Comparison of ENCODE assay signal across 8 cellular contexts in the genomic region with DNA sequence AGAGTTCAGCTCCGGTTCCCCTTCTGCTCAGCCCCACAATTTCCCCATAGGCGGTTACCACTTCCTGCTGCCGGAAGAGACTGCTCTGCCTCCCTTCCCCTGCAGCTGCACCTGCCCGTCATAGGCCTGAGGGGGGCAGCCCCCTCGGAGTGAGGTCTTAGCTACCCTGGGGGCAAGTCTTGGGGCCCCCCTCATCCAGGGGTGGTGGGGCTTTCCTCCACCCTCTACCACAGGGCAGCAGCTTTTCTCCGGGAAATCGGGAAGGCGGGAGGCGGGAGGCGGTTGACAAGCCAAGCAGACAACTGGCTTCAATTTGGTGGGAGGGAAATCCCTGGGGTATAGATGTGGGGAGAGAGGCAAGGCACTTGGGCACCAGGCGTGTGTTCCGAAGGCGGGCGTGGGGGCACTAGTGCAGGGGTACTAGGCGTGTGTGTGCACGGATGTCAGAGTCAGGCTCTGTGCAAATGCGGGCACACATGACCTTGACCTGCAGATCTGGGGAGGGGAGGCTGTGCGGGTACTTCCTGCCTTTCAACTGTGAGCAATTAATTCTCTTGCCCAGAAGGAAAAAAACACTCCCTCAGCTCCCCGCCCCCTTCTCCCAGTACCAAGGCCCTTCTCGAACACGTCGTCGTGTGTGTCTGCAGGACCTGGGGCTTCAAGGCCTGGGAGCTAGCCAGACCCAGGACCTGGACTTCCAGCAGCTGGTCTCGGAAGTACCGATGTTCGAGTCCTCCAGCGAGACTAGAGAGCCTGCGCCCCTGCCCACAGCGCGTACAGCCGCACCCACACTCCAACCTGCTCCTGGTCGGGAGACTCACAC. TPM values are rescaled to one million over a fixed set of nuclear protein-coding genes. Genes with fewer than 3 reads are reported as not detected.
DNase-seq lines count a peak whose midpoint lies in the region; ATAC-seq, FAIRE-seq and TF ChIP-seq lines count a peak whose summit lies in the region.

No MANE protein-coding gene starts in this region.

- H3K27me3 ChIP-seq in naive thymus-derived CD4-positive, alpha-beta T cell (ENCODE audit: control insufficient read depth in 2 of 2, insufficient read depth in 2 of 2, low read length in 2 of 2) = no peaks in the 10 kb centered on the region
- peaks cover 0 to 8% of the 10 kb centered on the region in 2 donors for H3K27me3 ChIP-seq in stomach smooth muscle (ENCODE audit: control insufficient read depth in 1 of 2, insufficient read depth in 2 of 2, low read length in 2 of 2)

- peaks cover 46% of the 10 kb centered on the region for H3K36me3 Mint-ChIP-seq in activated CD8-positive, alpha-beta T cell treated with anti-CD3 and anti-CD28 coated beads for 36 hours (ENCODE audit: low read depth)
- peaks cover 11% of the 10 kb centered on the region for H3K36me3 Mint-ChIP-seq in endothelial cell (ENCODE audit: low read depth, unreplicated experiment)
- H3K36me3 Mint-ChIP-seq in naive thymus-derived CD4-positive, alpha-beta T cell = peaks cover 0 to 23% (median 0%) of the 10 kb centered on the region in 5 donors

- H3K4me3 Mint-ChIP-seq in activated CD8-positive, alpha-beta T cell treated with anti-CD3 and anti-CD28 coated beads for 36 hours = peak overlapping the region; percentile 88
- H3K4me3 Mint-ChIP-seq in endothelial cell (ENCODE audit: unreplicated experiment) = peak overlapping the region; percentile 78
- H3K4me3 Mint-ChIP-seq in naive thymus-derived CD4-positive, alpha-beta T cell = peak overlapping the region; percentile 89 to 95 (median 92)

- H3K27ac Mint-ChIP-seq in activated CD8-positive, alpha-beta T cell treated with anti-CD3 and anti-CD28 coated beads for 36 hours = peak overlapping the region; percentile 99
- H3K27ac Mint-ChIP-seq in endothelial cell (ENCODE audit: unreplicated experiment) = peak overlapping the region; percentile 30
- peak overlapping the region; percentile 80 to 100 (median 98) for H3K27ac Mint-ChIP-seq in naive thymus-derived CD4-positive, alpha-beta T cell

- H3K9me3 Mint-ChIP-seq in activated CD8-positive, alpha-beta T cell treated with anti-CD3 and anti-CD28 coated beads for 36 hours = no peaks in the 10 kb centered on the region
- no peaks in the 10 kb centered on the region for H3K9me3 Mint-ChIP-seq in endothelial cell (ENCODE audit: unreplicated experiment)
- peaks cover 0 to 2% (median 0%) of the 10 kb centered on the region in 11 donors for H3K9me3 Mint-ChIP-seq in naive thymus-derived CD4-positive, alpha-beta T cell

- intact Hi-C loops in activated CD8-positive, alpha-beta T cell treated with anti-CD3 and anti-CD28 coated beads for 36 hours (cut with micrococcal nuclease) = loop anchor here (10.0 kb wide), 1 partner anchor 162 kb away; a partner anchor contains a TSS
- intact Hi-C loops in naive thymus-derived CD4-positive, alpha-beta T cell (cut with micrococcal nuclease) = loop anchor here (1.0 to 10.0 kb wide), 8 partner anchors 8 to 568 kb away; a partner anchor contains a TSS

- POLR2A ChIA-PET in activated CD8-positive, alpha-beta T cell treated with anti-CD3 and anti-CD28 coated beads for 36 hours (lab: Charles Lee) = interaction anchor here (0.6 to 9.8 kb wide), 10 partner anchors 9 to 164 kb away, joined by 3 to 130 read pairs (median 4); a partner anchor contains a TSS
- POLR2A ChIA-PET in naive thymus-derived CD4-positive, alpha-beta T cell (lab: Charles Lee) = interaction anchor here (0.9 to 17.4 kb wide), 17 partner anchors 17 to 518 kb away, joined by 3 to 384 read pairs (median 6); a partner anchor contains a TSS

- H3K27me3 Mint-ChIP-seq in activated CD8-positive, alpha-beta T cell treated with anti-CD3 and anti-CD28 coated beads for 36 hours = no peaks in the 10 kb centered on the region
- peaks cover 4% of the 10 kb centered on the region for H3K27me3 Mint-ChIP-seq in endothelial cell (ENCODE audit: unreplicated experiment)
- no peaks in the 10 kb centered on the region for H3K27me3 Mint-ChIP-seq in naive thymus-derived CD4-positive, alpha-beta T cell

- H3K4me1 Mint-ChIP-seq in activated CD8-positive, alpha-beta T cell treated with anti-CD3 and anti-CD28 coated beads for 36 hours (ENCODE audit: low read depth) = peaks cover 32% of the 10 kb centered on the region
- peaks cover 14% of the 10 kb centered on the region for H3K4me1 Mint-ChIP-seq in endothelial cell (ENCODE audit: unreplicated experiment)
- peaks cover 0 to 78% (median 27%) of the 10 kb centered on the region in 7 donors for H3K4me1 Mint-ChIP-seq in naive thymus-derived CD4-positive, alpha-beta T cell

- peak overlapping the region; percentile 85 to 87 for H3K9ac ChIP-seq in stomach smooth muscle (ENCODE audit: low read length in 2 of 2)

- peak; percentile 99 for FAIRE-seq in GM18507 (lab: Jason Lieb, UNC)

- no peak for TF ChIP-seq CTCF in activated CD8-positive, alpha-beta T cell treated with anti-CD3 and anti-CD28 coated beads for 36 hours (IDR thresholded peaks at IDR 0.05)
- TF ChIP-seq CTCF in endothelial cell (IDR thresholded peaks at IDR 0.05; ENCODE audit: unreplicated experiment) = no peak

- ATAC-seq in HG03025 (IDR thresholded peaks at IDR 0.05; ENCODE audit: low FRiP score, unreplicated experiment) (peak; percentile 41), GM21360 (IDR thresholded peaks at IDR 0.05; ENCODE audit: unreplicated experiment) (no peak)
- peak; percentile 47 for ATAC-seq in activated CD8-positive, alpha-beta T cell treated with anti-CD3 and anti-CD28 coated beads for 36 hours
- peak; percentile 63 for ATAC-seq in naive thymus-derived CD4-positive, alpha-beta T cell

- DNase-seq in GM18507 (ENCODE audit: extremely low spot score, insufficient read length, low read depth) (no peak), NCI-H526 treated with DMSO at 0.1 percent for 48 hours (lab: John Stamatoyannopoulos, UW) (peak; percentile 53), endothelial cell (ENCODE audit: low spot score) (no peak)
- DNase-seq in activated CD8-positive, alpha-beta T cell treated with anti-CD3 and anti-CD28 coated beads for 36 hours = peak; percentile 84
- peak; percentile 44 to 89 (median 85) for DNase-seq in naive thymus-derived CD4-positive, alpha-beta T cell

- H3K4me3 ChIP-seq in naive thymus-derived CD4-positive, alpha-beta T cell (ENCODE audit: low read length) = peak overlapping the region; percentile 81
- peak overlapping the region; percentile 65 to 79 for H3K4me3 ChIP-seq in stomach smooth muscle (ENCODE audit: low read length in 2 of 2)

- H3K36me3 ChIP-seq in naive thymus-derived CD4-positive, alpha-beta T cell (ENCODE audit: control insufficient read depth in 2 of 3, insufficient read depth in 3 of 3, low read length in 3 of 3) = peaks cover 0 to 12% (median 0%) of the 10 kb centered on the region in 3 experiments
- peaks cover 6 to 10% of the 10 kb centered on the region in 2 donors for H3K36me3 ChIP-seq in stomach smooth muscle (ENCODE audit: control insufficient read depth in 2 of 2, insufficient read depth in 2 of 2, low read length in 2 of 2)

- CTCF ChIA-PET in activated CD8-positive, alpha-beta T cell treated with anti-CD3 and anti-CD28 coated beads for 36 hours (lab: Charles Lee) = interaction anchor here (0.7 to 11.9 kb wide), 7 partner anchors 13 to 198 kb away, joined by 3 to 136 read pairs (median 4); a partner anchor contains a TSS
- CTCF ChIA-PET in naive thymus-derived CD4-positive, alpha-beta T cell (lab: Charles Lee) = interaction anchor here (0.6 to 13.2 kb wide), 5 partner anchors 17 to 561 kb away, joined by 3 to 168 read pairs (median 3); a partner anchor contains a TSS

- no peaks in the 10 kb centered on the region for H3K9me3 ChIP-seq in naive thymus-derived CD4-positive, alpha-beta T cell (ENCODE audit: control insufficient read depth in 2 of 3, low read length in 3 of 3)
- no peaks in the 10 kb centered on the region for H3K9me3 ChIP-seq in stomach smooth muscle (ENCODE audit: control insufficient read depth in 2 of 2, low read length in 2 of 2)

- peaks cover 18 to 24% of the 10 kb centered on the region in 2 donors for H3K4me1 ChIP-seq in naive thymus-derived CD4-positive, alpha-beta T cell (ENCODE audit: control insufficient read depth in 2 of 2, insufficient read depth in 2 of 2, low read length in 2 of 2)
- H3K4me1 ChIP-seq in stomach smooth muscle (ENCODE audit: control insufficient read depth, insufficient read depth, low read length) = peaks cover 50% of the 10 kb centered on the region

- H3K27ac ChIP-seq in naive thymus-derived CD4-positive, alpha-beta T cell (ENCODE audit: low read depth, low read length) = peak overlapping the region; percentile 98
- peak overlapping the region; percentile 95 for H3K27ac ChIP-seq in stomach smooth muscle (ENCODE audit: low read length)

RNA-seq across cellular contexts. Expression of a gene that starts 1.0 kb away (rescaled TPM):
- total RNA-seq in activated CD8-positive, alpha-beta T cell treated with anti-CD3 and anti-CD28 coated beads for 36 hours = 100 to 1,000 TPM; 128 to 130 TPM
- total RNA-seq in endothelial cell (ENCODE audit: unreplicated experiment) = 72.2 TPM
- total RNA-seq in naive thymus-derived CD4-positive, alpha-beta T cell = 100 to 1,000 TPM; 310 to 439 (median 377) TPM
- 100 to 1,000 TPM in 1 of 2 donors, 10 to 100 TPM in 1; 82.5 to 147 TPM for polyA plus RNA-seq in naive thymus-derived CD4-positive, alpha-beta T cell

RNA-seq across cellular contexts. Expression of a gene that starts 7.8 kb away (rescaled TPM):
- 100 to 1,000 TPM; 123 to 136 TPM for total RNA-seq in activated CD8-positive, alpha-beta T cell treated with anti-CD3 and anti-CD28 coated beads for 36 hours
- 85.5 TPM for total RNA-seq in endothelial cell (ENCODE audit: unreplicated experiment)
- 10 to 100 TPM; 45.2 to 79.7 (median 75.6) TPM for total RNA-seq in naive thymus-derived CD4-positive, alpha-beta T cell
- polyA plus RNA-seq in naive thymus-derived CD4-positive, alpha-beta T cell = 10 to 100 TPM; 37.6 to 47.2 TPM

RNA-seq across cellular contexts. Expression of a gene that starts 17.4 kb away (rescaled TPM):
- total RNA-seq in activated CD8-positive, alpha-beta T cell treated with anti-CD3 and anti-CD28 coated beads for 36 hours = 10 to 100 TPM; 14.3 to 15.8 TPM
- 19.3 TPM for total RNA-seq in endothelial cell (ENCODE audit: unreplicated experiment)
- 10 to 100 TPM; 14.8 to 32.7 (median 27.7) TPM for total RNA-seq in naive thymus-derived CD4-positive, alpha-beta T cell
- polyA plus RNA-seq in naive thymus-derived CD4-positive, alpha-beta T cell = 1 to 10 TPM in 1 of 2 donors, under 1 TPM in 1; 0.47 to 1.3 TPM

RNA-seq across cellular contexts. Expression of a gene that starts 22.6 kb away (rescaled TPM):
- total RNA-seq in activated CD8-positive, alpha-beta T cell treated with anti-CD3 and anti-CD28 coated beads for 36 hours = not detected
- 0.77 TPM for total RNA-seq in endothelial cell (ENCODE audit: unreplicated experiment)
- under 1 TPM in 1 of 5 experiments, not detected in 4; 0.29 TPM for total RNA-seq in naive thymus-derived CD4-positive, alpha-beta T cell
- not detected for polyA plus RNA-seq in naive thymus-derived CD4-positive, alpha-beta T cell

RNA-seq across cellular contexts. Expression of a gene that starts 41.1 kb away (rescaled TPM):
- total RNA-seq in activated CD8-positive, alpha-beta T cell treated with anti-CD3 and anti-CD28 coated beads for 36 hours = 1 to 10 TPM; 2.1 to 2.2 TPM
- total RNA-seq in endothelial cell (ENCODE audit: unreplicated experiment) = 0.31 TPM
- total RNA-seq in naive thymus-derived CD4-positive, alpha-beta T cell = 1 to 10 TPM in 3 of 5 experiments, under 1 TPM in 1, not detected in 1; 0.81 to 9.2 (median 1.3) TPM
- polyA plus RNA-seq in naive thymus-derived CD4-positive, alpha-beta T cell = under 1 TPM in 1 of 2 donors, not detected in 1; 0.16 TPM

Comparison
In these comparisons a context has a peak if more than half of its experiments do, and no peak if none do; other contexts are left out.
1. DNase-seq: peak in NCI-H526 treated with DMSO at 0.1 percent for 48 hours (single experiment), activated CD8-positive, alpha-beta T cell treated with anti-CD3 and anti-CD28 coated beads for 36 hours (single experiment) and naive thymus-derived CD4-positive, alpha-beta T cell (9 of 9); none in GM18507 (single experiment) and endothelial cell (single experiment).
2. H3K27ac Mint-ChIP-seq: peak in every context shown above with its lines; median percentile 99 in activated CD8-positive, alpha-beta T cell treated with anti-CD3 and anti-CD28 coated beads for 36 hours; 98 in naive thymus-derived CD4-positive, alpha-beta T cell; 30 in endothelial cell.
3. Peak in every context shown above with its lines, with median percentiles within 50 percentile points of each other: H3K4me3 Mint-ChIP-seq.